Comparison of ENCODE assay signal across 1 cellular context in genomic region chr11:64251986-64252837, GRCh38.
TF ChIP-seq lines count a peak whose summit lies in the region.

No MANE protein-coding gene starts in this region.

TF ChIP-seq in HepG2, 621 proteins besides CTCF, POLR2A, EP300 and RAD21 (continued from another document and continues in another):
- TF ChIP-seq MXI1 (IDR thresholded peaks at IDR 0.05; ENCODE audit: borderline replicate concordance, low read depth, low read length), result no peak
- no peak for TF ChIP-seq TRAFD1 (CRISPR knock-in tag; IDR thresholded peaks at IDR 0.05; ENCODE audit: borderline replicate concordance)
- no peak for TF ChIP-seq ZNF124 (CRISPR knock-in tag; IDR thresholded peaks at IDR 0.05)
- TF ChIP-seq JUND (CRISPR knock-in tag; IDR thresholded peaks at IDR 0.05), result no peak
- no peak for TF ChIP-seq ZNF570 (CRISPR knock-in tag; IDR thresholded peaks at IDR 0.05; ENCODE audit: borderline replicate concordance)
- no peak for TF ChIP-seq PRDM15 (CRISPR knock-in tag; IDR thresholded peaks at IDR 0.05)
- no peak for TF ChIP-seq ZNF431 (CRISPR knock-in tag; IDR thresholded peaks at IDR 0.05; ENCODE audit: borderline replicate concordance, low read depth)
- no peak for TF ChIP-seq TRIM22 (IDR thresholded peaks at IDR 0.05)
- TF ChIP-seq ZNF788 (CRISPR knock-in tag; IDR thresholded peaks at IDR 0.05; ENCODE audit: borderline replicate concordance), result no peak
- TF ChIP-seq ZNF567 (CRISPR knock-in tag; IDR thresholded peaks at IDR 0.05; ENCODE audit: borderline replicate concordance), result no peak
- no peak for TF ChIP-seq CERS6 (CRISPR knock-in tag; IDR thresholded peaks at IDR 0.05)
- no peak for TF ChIP-seq ZBTB43 (CRISPR knock-in tag; conservative IDR thresholded peaks at IDR 0.05)
- no peak for TF ChIP-seq ZNF235 (CRISPR knock-in tag; IDR thresholded peaks at IDR 0.05; ENCODE audit: borderline replicate concordance)
- no peak for TF ChIP-seq ZMAT3 (CRISPR knock-in tag; conservative IDR thresholded peaks at IDR 0.05)
- TF ChIP-seq SMYD3 (CRISPR knock-in tag; IDR thresholded peaks at IDR 0.05), result no peak
- TF ChIP-seq ZNF766 (CRISPR knock-in tag; IDR thresholded peaks at IDR 0.05; ENCODE audit: borderline replicate concordance), result no peak
- no peak for TF ChIP-seq ZNF660 (CRISPR knock-in tag; IDR thresholded peaks at IDR 0.05; ENCODE audit: borderline replicate concordance, low read depth)
- no peak for TF ChIP-seq NR0B2 (CRISPR knock-in tag; IDR thresholded peaks at IDR 0.05)
- 0 out of 2 replicates have a peak, but pooled peaks have one; percentile 47 for TF ChIP-seq ZNF501 (CRISPR knock-in tag; IDR thresholded peaks at IDR 0.05)
- no peak for TF ChIP-seq MATR3 (CRISPR knock-in tag; IDR thresholded peaks at IDR 0.05)
- no peak for TF ChIP-seq EEA1 (CRISPR knock-in tag; IDR thresholded peaks at IDR 0.05; ENCODE audit: borderline replicate concordance)
- TF ChIP-seq MEIS1 (CRISPR knock-in tag; IDR thresholded peaks at IDR 0.05; ENCODE audit: borderline replicate concordance), result peak; percentile 53; the same call in 1 of the 2 replicates
- no peak for TF ChIP-seq SMAD9 (CRISPR knock-in tag; IDR thresholded peaks at IDR 0.05)
- TF ChIP-seq SP2 (CRISPR knock-in tag; IDR thresholded peaks at IDR 0.05), result no peak
- no peak for TF ChIP-seq FOXK2 (IDR thresholded peaks at IDR 0.05)
- no peak for TF ChIP-seq REL (CRISPR knock-in tag; conservative IDR thresholded peaks at IDR 0.05)
- no peak for TF ChIP-seq TAF1 (CRISPR knock-in tag; IDR thresholded peaks at IDR 0.05)
- no peak for TF ChIP-seq BRCA1 (CRISPR knock-in tag; IDR thresholded peaks at IDR 0.05)
- no peak for TF ChIP-seq FIP1L1 (IDR thresholded peaks at IDR 0.05; ENCODE audit: borderline replicate concordance, insufficient read depth, low read depth, low read length)
- TF ChIP-seq ZSCAN12 (CRISPR knock-in tag; IDR thresholded peaks at IDR 0.05), result no peak
- no peak for TF ChIP-seq ZSCAN21 (CRISPR knock-in tag; IDR thresholded peaks at IDR 0.05; ENCODE audit: borderline replicate concordance)
- no peak for TF ChIP-seq EED (CRISPR knock-in tag; IDR thresholded peaks at IDR 0.05)
- TF ChIP-seq HOXA7 (CRISPR knock-in tag; IDR thresholded peaks at IDR 0.05), result no peak
- TF ChIP-seq ZNF768 (CRISPR knock-in tag; IDR thresholded peaks at IDR 0.05), result no peak
- TF ChIP-seq MAFG (CRISPR knock-in tag; IDR thresholded peaks at IDR 0.05), result no peak
- TF ChIP-seq LBX2 (CRISPR knock-in tag; IDR thresholded peaks at IDR 0.05; ENCODE audit: borderline replicate concordance), result no peak
- TF ChIP-seq NFRKB (IDR thresholded peaks at IDR 0.05), result no peak
- TF ChIP-seq MYNN (CRISPR knock-in tag; IDR thresholded peaks at IDR 0.05; ENCODE audit: low read depth), result no peak
- TF ChIP-seq ZSCAN31 (CRISPR knock-in tag; IDR thresholded peaks at IDR 0.05; ENCODE audit: low read depth), result 0 out of 2 replicates have a peak, but pooled peaks have one; percentile 25
- TF ChIP-seq HMGXB4 (CRISPR knock-in tag; IDR thresholded peaks at IDR 0.05; ENCODE audit: borderline replicate concordance in 1 of 2, low read depth in 1 of 2), result peak; percentile 34 to 64; a peak in 2 of 4 replicates
- no peak for TF ChIP-seq ZNF780A (CRISPR knock-in tag; IDR thresholded peaks at IDR 0.05)
- no peak for TF ChIP-seq ZNF775 (CRISPR knock-in tag; IDR thresholded peaks at IDR 0.05; ENCODE audit: borderline replicate concordance)
- no peak for TF ChIP-seq KDM3A (CRISPR knock-in tag; IDR thresholded peaks at IDR 0.05; ENCODE audit: low read depth)
- TF ChIP-seq ZNF432 (CRISPR knock-in tag; IDR thresholded peaks at IDR 0.05; ENCODE audit: borderline replicate concordance), result no peak
- 0 out of 2 replicates have a peak, but pooled peaks have one; percentile 19 for TF ChIP-seq ZNF746 (CRISPR knock-in tag; IDR thresholded peaks at IDR 0.05)
- TF ChIP-seq CCDC6 (CRISPR knock-in tag; IDR thresholded peaks at IDR 0.05), result no peak
- TF ChIP-seq ZNF740 (CRISPR knock-in tag; IDR thresholded peaks at IDR 0.05), result no peak
- no peak for TF ChIP-seq ZNF253 (CRISPR knock-in tag; IDR thresholded peaks at IDR 0.05; ENCODE audit: borderline replicate concordance)
- no peak for TF ChIP-seq TFAP4 (IDR thresholded peaks at IDR 0.05; ENCODE audit: borderline replicate concordance, low read depth)
- no peak for TF ChIP-seq ZBTB42 (CRISPR knock-in tag; IDR thresholded peaks at IDR 0.05)
- no peak for TF ChIP-seq ARID2 (CRISPR knock-in tag; IDR thresholded peaks at IDR 0.05; ENCODE audit: borderline replicate concordance)
- TF ChIP-seq ZNF343 (CRISPR knock-in tag; IDR thresholded peaks at IDR 0.05), result 0 out of 2 replicates have a peak, but pooled peaks have one; percentile 31
- TF ChIP-seq LCORL (IDR thresholded peaks at IDR 0.05), result no peak
- no peak for TF ChIP-seq LCORL (CRISPR knock-in tag; IDR thresholded peaks at IDR 0.05)
- no peak for TF ChIP-seq SYNCRIP (IDR thresholded peaks at IDR 0.05; ENCODE audit: insufficient read depth, low read depth, low read length)
- no peak for TF ChIP-seq RFX5 (IDR thresholded peaks at IDR 0.05; ENCODE audit: low read depth, low read length)
- no peak for TF ChIP-seq PLRG1 (conservative IDR thresholded peaks at IDR 0.05)
- TF ChIP-seq JUN (CRISPR knock-in tag; IDR thresholded peaks at IDR 0.05), result no peak
- TF ChIP-seq ATF7-NPFF (CRISPR knock-in tag; IDR thresholded peaks at IDR 0.05; ENCODE audit: low read depth), result no peak
- TF ChIP-seq NFYB (CRISPR knock-in tag; IDR thresholded peaks at IDR 0.05), result no peak
- TF ChIP-seq ZBTB21 (CRISPR knock-in tag; IDR thresholded peaks at IDR 0.05), result no peak
- TF ChIP-seq ZNF629 (CRISPR knock-in tag; conservative IDR thresholded peaks at IDR 0.05), result no peak
- no peak for TF ChIP-seq MYPOP (CRISPR knock-in tag; IDR thresholded peaks at IDR 0.05)
- TF ChIP-seq RBFOX2 (IDR thresholded peaks at IDR 0.05; ENCODE audit: low read depth, low read length), result no peak
- TF ChIP-seq ZNF337 (CRISPR knock-in tag; IDR thresholded peaks at IDR 0.05; ENCODE audit: borderline replicate concordance, low read depth), result no peak
- no peak for TF ChIP-seq TBX2 (CRISPR knock-in tag; IDR thresholded peaks at IDR 0.05; ENCODE audit: borderline replicate concordance)
- no peak for TF ChIP-seq ZNF563 (CRISPR knock-in tag; IDR thresholded peaks at IDR 0.05)
